ENCODE assay signal across 10 cellular contexts in the genomic region with DNA sequence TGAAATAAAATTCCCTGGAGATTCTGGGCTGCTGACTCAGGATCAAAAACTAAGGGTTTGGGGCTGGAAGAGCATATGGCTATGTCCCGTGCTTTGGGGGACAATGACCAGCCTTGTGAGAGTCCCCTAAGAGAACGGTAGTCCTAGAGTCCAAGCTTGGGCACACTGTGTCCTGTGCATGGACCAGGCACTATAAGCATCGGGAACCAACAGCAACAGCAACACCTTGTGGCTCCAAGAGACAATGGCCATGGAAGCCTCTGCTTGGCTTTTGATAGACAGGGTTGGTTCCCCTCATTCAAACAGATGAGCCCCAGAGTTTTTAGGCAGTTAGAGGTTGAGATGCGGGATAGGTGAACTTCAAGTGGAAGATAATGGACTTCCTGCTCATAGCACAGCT.
DNase-seq lines count a peak whose midpoint lies in the region; ATAC-seq and TF ChIP-seq lines count a peak whose summit lies in the region.
"Had no signal": no experiment of that assay in that cellular context is flagged by ENCODE, and none has a peak within 500 bp of the region (broad histone marks: within the 10 kb centered on the region; RNA-seq: fewer than 3 reads in every experiment).

No MANE protein-coding gene starts in this region.

- H3K4me3 Mint-ChIP-seq in MCF 10A (ENCODE audit: unreplicated experiment), result no peak overlapping the region
- H3K4me3 Mint-ChIP-seq: T-helper 1 cell treated with Interleukin-12 subunit alpha and Interleukin-12 subunit beta and Interleukin-4 antibody, amounts not matched to agents 30 μg/mL and 1 μg/mL, for 36 hours had no signal

- POLR2A ChIA-PET in MCF 10A (lab: Yijun Ruan, JAX), result no interaction called here

- CTCF ChIA-PET in MCF 10A (lab: Yijun Ruan, JAX), result interaction anchor here (1.0 kb wide), 1 partner anchor 37 kb away, joined by 5 read pairs; no protein-coding TSS in a partner anchor

- H3K27ac ChIP-seq in breast epithelium (no peak overlapping the region), brain microvascular endothelial cell (no peak overlapping the region), upper lobe of right lung (no peak overlapping the region)
- H3K27ac ChIP-seq: esophagus squamous epithelium had no signal

- H3K27me3 ChIP-seq in breast epithelium (no peaks in the 10 kb centered on the region), brain microvascular endothelial cell (replicated peaks) (no peaks in the 10 kb centered on the region), upper lobe of right lung (no peaks in the 10 kb centered on the region)
- H3K27me3 ChIP-seq: esophagus squamous epithelium had no signal

- H3K4me1 ChIP-seq in breast epithelium, result no peaks in the 10 kb centered on the region
- H3K4me1 ChIP-seq in upper lobe of right lung, result no peaks in the 10 kb centered on the region
- H3K4me1 ChIP-seq: esophagus squamous epithelium had no signal

- H3K4me1 Mint-ChIP-seq in MCF 10A (ENCODE audit: insufficient read depth, unreplicated experiment), result peaks cover 15% of the 10 kb centered on the region

- in situ Hi-C loops in brain microvascular endothelial cell (cut with HindIII; ENCODE audit: low pct_ligation_motif_present, low sequenced_read_pairs), result no loop called here

- BruUV-seq in MCF 10A (replicated peaks; lab: Mats Ljungman, UMichigan), result no TSS peak

- H3K27me3 Mint-ChIP-seq in MCF 10A (ENCODE audit: insufficient read depth, unreplicated experiment), result no peaks in the 10 kb centered on the region

- no peak for TF ChIP-seq POLR2A in breast epithelium (IDR thresholded peaks at IDR 0.05)

- intact Hi-C loops in MCF 10A (cut with micrococcal nuclease), result no loop called here
- intact Hi-C loops in breast epithelium (cut with DNase I; ENCODE audit: low total_unique reads), result no loop called here
- intact Hi-C loops in upper lobe of right lung (cut with DNase I), result no loop called here

- H3K9me3 ChIP-seq in breast epithelium (no peaks in the 10 kb centered on the region), upper lobe of right lung (no peaks in the 10 kb centered on the region)

- H3K36me3 Mint-ChIP-seq in MCF 10A (ENCODE audit: insufficient read depth, unreplicated experiment), result no peaks in the 10 kb centered on the region

- H3K36me3 ChIP-seq in breast epithelium (no peaks in the 10 kb centered on the region), brain microvascular endothelial cell (replicated peaks) (no peaks in the 10 kb centered on the region), upper lobe of right lung (no peaks in the 10 kb centered on the region)
- H3K36me3 ChIP-seq: esophagus squamous epithelium had no signal

- H3K4me3 ChIP-seq in breast epithelium, result no peak overlapping the region
- H3K4me3 ChIP-seq in brain microvascular endothelial cell (ENCODE audit: low read depth, low read length), result no peak overlapping the region
- no peak overlapping the region for H3K4me3 ChIP-seq in upper lobe of right lung
- H3K4me3 ChIP-seq: esophagus squamous epithelium had no signal

- DNase-seq in MCF 10A (ENCODE audit: unreplicated experiment) (peak; percentile 17), breast epithelium (ENCODE audit: low spot score in 2 of 2) (no peak), NCI-H1092 treated with DMSO at 0.1 percent for 48 hours (lab: John Stamatoyannopoulos, UW) (peak; percentile 28), brain microvascular endothelial cell (no peak), upper lobe of right lung (no peak), cerebellar nuclear complex (lab: John Stamatoyannopoulos, UW) (no peak)
- DNase-seq in activated CD4-positive, alpha-beta T cell treated with anti-CD3 and anti-CD28 coated beads, Interleukin-2, amount 50 U/mL, for 4 hours, result no peak
- DNase-seq: esophagus squamous epithelium had no signal

- TF ChIP-seq CTCF in MCF 10A (IDR thresholded peaks at IDR 0.05; ENCODE audit: unreplicated experiment), result no peak
- TF ChIP-seq CTCF in breast epithelium (IDR thresholded peaks at IDR 0.05), result peak in 1 of 3 donors; percentile 20
- peak; percentile 47 for TF ChIP-seq CTCF in brain microvascular endothelial cell (IDR thresholded peaks at IDR 0.05; ENCODE audit: low read depth, low read length, missing control alignments)
- TF ChIP-seq CTCF in upper lobe of right lung (IDR thresholded peaks at IDR 0.05), result no peak

- H3K27ac Mint-ChIP-seq in MCF 10A (ENCODE audit: low read depth, unreplicated experiment), result no peak overlapping the region
- H3K27ac Mint-ChIP-seq: T-helper 1 cell treated with Interleukin-12 subunit alpha and Interleukin-12 subunit beta and Interleukin-4 antibody, amounts not matched to agents 30 μg/mL and 1 μg/mL, for 36 hours had no signal

- ATAC-seq in upper lobe of right lung (peak; percentile 63), HG03095 (IDR thresholded peaks at IDR 0.05; ENCODE audit: unreplicated experiment) (no peak)

- no peaks in the 10 kb centered on the region for H3K9me3 Mint-ChIP-seq in MCF 10A (ENCODE audit: unreplicated experiment)
- H3K9me3 Mint-ChIP-seq: T-helper 1 cell treated with Interleukin-12 subunit alpha and Interleukin-12 subunit beta and Interleukin-4 antibody, amounts not matched to agents 30 μg/mL and 1 μg/mL, for 36 hours had no signal

Comparison
In these comparisons a context has a peak if more than half of its experiments do, and no peak if none do; other contexts are left out.
1. DNase-seq: peak in MCF 10A (single experiment) and NCI-H1092 treated with DMSO at 0.1 percent for 48 hours (single experiment); none in breast epithelium (0 of 2), brain microvascular endothelial cell (single experiment), upper lobe of right lung (single experiment), cerebellar nuclear complex (0 of 2) and activated CD4-positive, alpha-beta T cell treated with anti-CD3 and anti-CD28 coated beads, Interleukin-2, amount 50 U/mL, for 4 hours (0 of 2).